11 cellular contexts compared by ENCODE assay signal in the genomic region with DNA sequence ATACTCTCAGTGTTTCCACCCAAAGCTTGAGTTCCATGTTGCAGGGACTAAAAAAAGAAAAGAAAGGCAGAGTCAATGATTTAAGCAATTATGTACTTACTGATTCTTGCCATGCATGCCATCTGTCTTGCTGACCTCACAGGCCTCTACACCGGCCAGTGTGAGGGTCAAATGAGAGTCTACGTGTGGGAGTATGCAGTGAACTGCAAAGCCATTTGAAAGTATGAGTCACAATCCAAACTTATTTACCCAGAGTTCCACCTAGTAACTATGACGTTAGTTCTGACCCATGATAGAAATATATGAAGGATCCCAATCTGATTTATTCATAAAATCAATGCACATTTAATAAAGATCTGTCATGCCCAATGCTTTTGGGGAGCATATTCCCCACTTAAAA. TPM values are rescaled to one million over a fixed set of nuclear protein-coding genes. Genes with fewer than 3 reads are reported as not detected.
DNase-seq lines count a peak whose midpoint lies in the region; ATAC-seq and TF ChIP-seq lines count a peak whose summit lies in the region.
"Had no signal": no experiment of that assay in that cellular context is flagged by ENCODE, and none has a peak within 500 bp of the region (broad histone marks: within the 10 kb centered on the region; RNA-seq: fewer than 3 reads in every experiment).

No MANE protein-coding gene starts in this region.

- ATAC-seq in GM18868 (IDR thresholded peaks at IDR 0.05; ENCODE audit: unreplicated experiment) (peak; percentile 72), HG03378 (IDR thresholded peaks at IDR 0.05; ENCODE audit: unreplicated experiment) (peak; percentile 79)
- no peak for ATAC-seq in CD8-positive, alpha-beta T cell

- DNase-seq in astrocyte of the spinal cord (ENCODE audit: low read depth, low spot score) (peak; percentile 83), iPS-NIHi7 (ENCODE audit: extremely low spot score) (no peak)
- no peak for DNase-seq in CD8-positive, alpha-beta T cell
- DNase-seq in stimulated activated CD4-positive, alpha-beta T cell treated with anti-CD3 and anti-CD28 coated beads, Interleukin-2, amount 100 ng/mL, for 24 hours, result no peak
- no peak for DNase-seq in CD4-positive, alpha-beta memory T cell
- DNase-seq: BE2C, dorsolateral prefrontal cortex, NCI-H446 treated with DMSO at 0.1 percent for 48 hours had no signal

- CTCF ChIA-PET in CD8-positive, alpha-beta T cell (lab: Charles Lee), result no interaction called here
- CTCF ChIA-PET in CD4-positive, alpha-beta memory T cell (lab: Charles Lee; ENCODE audit: partially characterized antibody), result no interaction called here

- H3K27me3 Mint-ChIP-seq in CD8-positive, alpha-beta T cell (ENCODE audit: low read depth), result no peaks in the 10 kb centered on the region
- no peaks in the 10 kb centered on the region for H3K27me3 Mint-ChIP-seq in CD4-positive, alpha-beta memory T cell

- H3K79me2 ChIP-seq in ACC112 (ENCODE audit: control insufficient read depth, insufficient read depth, low read length, unreplicated experiment), result no peaks in the 10 kb centered on the region

- POLR2A ChIA-PET in CD8-positive, alpha-beta T cell (lab: Charles Lee), result no interaction called here
- POLR2A ChIA-PET in CD4-positive, alpha-beta memory T cell (lab: Charles Lee; ENCODE audit: partially characterized antibody), result no interaction called here

- no peaks in the 10 kb centered on the region for H3K4me1 Mint-ChIP-seq in CD8-positive, alpha-beta T cell (ENCODE audit: low read depth)
- H3K4me1 Mint-ChIP-seq in CD4-positive, alpha-beta memory T cell, result no peaks in the 10 kb centered on the region

- in situ Hi-C loops in astrocyte of the spinal cord (cut with HindIII; ENCODE audit: low sequenced_read_pairs), result no loop called here

- H3K36me3 Mint-ChIP-seq in CD8-positive, alpha-beta T cell, result no peaks in the 10 kb centered on the region
- H3K36me3 Mint-ChIP-seq in CD4-positive, alpha-beta memory T cell, result no peaks in the 10 kb centered on the region

- no peak overlapping the region for H2AFZ ChIP-seq in ACC112 (ENCODE audit: low read length, unreplicated experiment)

- no peak for TF ChIP-seq CTCF in astrocyte of the spinal cord (IDR thresholded peaks at IDR 0.05; ENCODE audit: low read depth, low read length)
- no peak for TF ChIP-seq CTCF in CD8-positive, alpha-beta T cell (IDR thresholded peaks at IDR 0.05)

- no peak overlapping the region for H3K4me3 Mint-ChIP-seq in CD8-positive, alpha-beta T cell
- H3K4me3 Mint-ChIP-seq in CD4-positive, alpha-beta memory T cell, result no peak overlapping the region

- H3K36me3 ChIP-seq in ACC112 (ENCODE audit: insufficient read depth, low read length), result no peaks in the 10 kb centered on the region
- H3K36me3 ChIP-seq in CD8-positive, alpha-beta T cell (ENCODE audit: insufficient read depth, low read length), result no peaks in the 10 kb centered on the region
- H3K36me3 ChIP-seq in CD4-positive, alpha-beta memory T cell (ENCODE audit: insufficient read depth, low read length), result no peaks in the 10 kb centered on the region
- H3K36me3 ChIP-seq: BE2C had no signal

- H3K4me1 ChIP-seq in ACC112 (ENCODE audit: control insufficient read depth, insufficient read depth, low read length, unreplicated experiment), result peaks cover 9% of the 10 kb centered on the region
- H3K4me1 ChIP-seq in CD8-positive, alpha-beta T cell (ENCODE audit: insufficient read depth, low read length), result no peaks in the 10 kb centered on the region
- H3K4me1 ChIP-seq in CD4-positive, alpha-beta memory T cell (ENCODE audit: insufficient read depth, low read length), result no peaks in the 10 kb centered on the region
- H3K4me1 ChIP-seq: BE2C had no signal

- H3K4me3 ChIP-seq in ACC112 (ENCODE audit: low read depth, low read length) (no peak overlapping the region), astrocyte of the spinal cord (ENCODE audit: low read depth, low read length) (no peak overlapping the region)
- no peak overlapping the region for H3K4me3 ChIP-seq in CD8-positive, alpha-beta T cell (ENCODE audit: low read depth, low read length)
- no peak overlapping the region for H3K4me3 ChIP-seq in CD4-positive, alpha-beta memory T cell (ENCODE audit: low read length in 2 of 2)
- H3K4me3 ChIP-seq: dorsolateral prefrontal cortex had no signal

- H3K27me3 ChIP-seq in ACC112 (ENCODE audit: insufficient read depth, low read length), result no peaks in the 10 kb centered on the region
- no peaks in the 10 kb centered on the region for H3K27me3 ChIP-seq in CD8-positive, alpha-beta T cell (ENCODE audit: insufficient read depth, low read length)
- no peaks in the 10 kb centered on the region for H3K27me3 ChIP-seq in CD4-positive, alpha-beta memory T cell (ENCODE audit: insufficient read depth, low read length)
- H3K27me3 ChIP-seq: dorsolateral prefrontal cortex had no signal

- H3K27ac ChIP-seq in ACC112 (ENCODE audit: low read depth, low read length), result 0 out of 2 replicates have a peak overlapping the region, but pooled peaks have one; percentile 22
- H3K27ac ChIP-seq in CD8-positive, alpha-beta T cell (ENCODE audit: low read depth, low read length), result no peak overlapping the region
- no peak overlapping the region for H3K27ac ChIP-seq in CD4-positive, alpha-beta memory T cell (ENCODE audit: low read depth, low read length)

- intact Hi-C loops in CD8-positive, alpha-beta T cell (cut with DNase I, micrococcal nuclease), result no loop called here
- intact Hi-C loops in CD4-positive, alpha-beta memory T cell (cut with micrococcal nuclease), result no loop called here

- peaks cover 2% of the 10 kb centered on the region for H3K9me3 Mint-ChIP-seq in CD8-positive, alpha-beta T cell
- peaks cover 0 to 10% (median under 1%) of the 10 kb centered on the region in 8 donors for H3K9me3 Mint-ChIP-seq in CD4-positive, alpha-beta memory T cell

- no peak overlapping the region for H3K27ac Mint-ChIP-seq in CD8-positive, alpha-beta T cell
- no peak overlapping the region for H3K27ac Mint-ChIP-seq in CD4-positive, alpha-beta memory T cell

- H3K9me3 ChIP-seq in CD8-positive, alpha-beta T cell (ENCODE audit: low read length), result no peaks in the 10 kb centered on the region
- H3K9me3 ChIP-seq in CD4-positive, alpha-beta memory T cell (ENCODE audit: control insufficient read depth in 1 of 2, low read length in 2 of 2), result no peaks in the 10 kb centered on the region
- H3K9me3 ChIP-seq: BE2C had no signal

RNA-seq across cellular contexts. Expression of a gene that starts 26.5 kb away (rescaled TPM):
- not detected for total RNA-seq in CD8-positive, alpha-beta T cell
- not detected for total RNA-seq in CD4-positive, alpha-beta memory T cell
- not detected for polyA plus RNA-seq in CD4-positive, alpha-beta memory T cell
